ENCODE assay signal across 15 cellular contexts in the genomic region with DNA sequence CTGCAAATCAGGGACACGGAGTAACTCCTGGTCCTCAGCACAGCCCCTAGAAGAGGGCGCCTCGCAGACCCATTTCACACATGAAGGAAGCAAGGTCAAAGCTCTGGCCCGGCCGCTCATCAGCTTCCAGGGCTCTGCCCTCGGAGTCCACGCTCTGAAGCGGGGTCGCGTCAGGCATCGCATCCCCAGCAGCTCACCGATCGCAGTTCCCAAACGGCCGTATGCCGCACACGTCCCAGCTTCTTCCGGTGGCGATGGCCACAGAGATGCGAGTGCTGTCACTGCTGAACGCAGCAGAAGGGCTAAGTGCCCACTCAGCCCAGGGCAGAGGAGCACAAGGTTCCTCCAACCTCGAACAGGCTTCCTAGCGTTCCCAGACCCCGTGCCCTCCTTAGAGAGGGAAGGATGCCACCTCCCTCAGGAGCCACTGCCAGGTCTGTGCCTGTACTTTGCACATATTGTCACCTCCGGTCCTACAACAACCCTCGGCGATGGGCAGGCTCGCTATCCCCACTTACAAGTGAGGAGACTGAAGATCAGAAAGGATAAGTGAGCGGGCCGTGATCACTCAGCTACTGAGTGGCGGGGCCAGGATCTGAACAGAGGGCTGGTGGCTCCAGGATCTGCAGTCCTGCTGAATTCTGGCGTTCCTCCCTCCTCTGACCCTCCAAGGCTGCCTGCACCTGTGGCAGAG.
DNase-seq lines count a peak whose midpoint lies in the region; ATAC-seq and TF ChIP-seq lines count a peak whose summit lies in the region.
"Had no signal": no experiment of that assay in that cellular context is flagged by ENCODE, and none has a peak within 500 bp of the region (broad histone marks: within the 10 kb centered on the region; RNA-seq: fewer than 3 reads in every experiment).

No MANE protein-coding gene starts in this region.

- peaks cover 0 to 3% (median 0%) of the 10 kb centered on the region in 11 donors for H3K9me3 ChIP-seq in heart right ventricle
- no peaks in the 10 kb centered on the region for H3K9me3 ChIP-seq in prostate gland

- no peaks in the 10 kb centered on the region for H3K36me3 ChIP-seq in heart right ventricle
- H3K36me3 ChIP-seq in prostate gland = no peaks in the 10 kb centered on the region
- no peaks in the 10 kb centered on the region for H3K36me3 ChIP-seq in urinary bladder (ENCODE audit: insufficient read depth)

- TF ChIP-seq POLR2A in prostate gland (IDR thresholded peaks at IDR 0.05) = no peak

- intact Hi-C loops in heart right ventricle (cut with DNase I) (loop anchor here in 5 of 10 donors (5.0 to 10.0 kb wide), 5 partner anchors 168 to 418 kb away; partner anchors contain the start of gene COL6A3 (in 1 of the 5)), cardiac septum (cut with DNase I) (loop anchor here (10.0 kb wide), 1 partner anchor 318 kb away; no protein-coding TSS in a partner anchor), prostate gland (cut with DNase I) (loop anchor here (5.0 to 10.0 kb wide), 3 partner anchors 255 to 418 kb away; partner anchors contain the start of gene COL6A3)

- WGBS in heart right ventricle, 2 donors = 91% methylated on average over 32 of the region's 32 CpGs
- 86% methylated on average over 31 of the region's 32 CpGs for WGBS in prostate gland
- 95% methylated on average over 32 of the region's 32 CpGs for WGBS in urinary bladder

- DNase-seq in heart right ventricle = no peak
- DNase-seq in cardiac septum (ENCODE audit: low spot score) = no peak
- no peak for DNase-seq in choroid plexus epithelial cell (ENCODE audit: low read depth)
- no peak for DNase-seq in prostate gland (ENCODE audit: low spot score)
- no peak for DNase-seq in germinal center (ENCODE audit: low spot score)
- DNase-seq in HUDEP-2 (lab: John Stamatoyannopoulos, UW; ENCODE audit: unreplicated experiment in 76 of 76) = no peak
- DNase-seq: AML-193; effector CD4-positive, alpha-beta T cell; H9; naive thymus-derived CD8-positive, alpha-beta T cell; NCI-H2029 treated with DMSO at 0.1 percent for 48 hours; NK-92 treated with Interleukin-12 subunit alpha and Interleukin-12 subunit beta, amount 100 ng/mL, for 24 hours had no signal

- TF ChIP-seq CTCF in heart right ventricle (IDR thresholded peaks at IDR 0.05) (no peak), choroid plexus epithelial cell (conservative IDR thresholded peaks at IDR 0.05; ENCODE audit: low read depth, low read length) (no peak), prostate gland (IDR thresholded peaks at IDR 0.05) (no peak)

- peaks cover 0 to 7% (median 0%) of the 10 kb centered on the region in 7 donors for H3K27me3 ChIP-seq in heart right ventricle
- no peaks in the 10 kb centered on the region for H3K27me3 ChIP-seq in prostate gland (replicated peaks; ENCODE audit: insufficient read depth)

- ATAC-seq in heart right ventricle (no peak), HG03354 (IDR thresholded peaks at IDR 0.05; ENCODE audit: poor library complexity, severe bottlenecking, unreplicated experiment) (no peak)

- H3K27ac ChIP-seq in heart right ventricle (peak overlapping the region; percentile 18 to 85 (median 74)), prostate gland (peak overlapping the region; percentile 62 to 64), urinary bladder (ENCODE audit: low read depth) (peak overlapping the region; percentile 66)
- H3K27ac ChIP-seq: HL-60 had no signal

- H3K4me3 ChIP-seq in heart right ventricle (no peak overlapping the region), choroid plexus epithelial cell (ENCODE audit: low read depth, low read length) (peak overlapping the region; percentile 3), prostate gland (no peak overlapping the region), urinary bladder (ENCODE audit: low read depth, low read length) (no peak overlapping the region)

- H3K4me1 ChIP-seq in heart right ventricle = peaks cover 0 to 49% (median 13%) of the 10 kb centered on the region in 9 donors
- no peaks in the 10 kb centered on the region for H3K4me1 ChIP-seq in prostate gland (replicated peaks)
- no peaks in the 10 kb centered on the region for H3K4me1 ChIP-seq in urinary bladder (ENCODE audit: insufficient read depth)
